8 cellular contexts compared by ENCODE assay signal in the genomic region with DNA sequence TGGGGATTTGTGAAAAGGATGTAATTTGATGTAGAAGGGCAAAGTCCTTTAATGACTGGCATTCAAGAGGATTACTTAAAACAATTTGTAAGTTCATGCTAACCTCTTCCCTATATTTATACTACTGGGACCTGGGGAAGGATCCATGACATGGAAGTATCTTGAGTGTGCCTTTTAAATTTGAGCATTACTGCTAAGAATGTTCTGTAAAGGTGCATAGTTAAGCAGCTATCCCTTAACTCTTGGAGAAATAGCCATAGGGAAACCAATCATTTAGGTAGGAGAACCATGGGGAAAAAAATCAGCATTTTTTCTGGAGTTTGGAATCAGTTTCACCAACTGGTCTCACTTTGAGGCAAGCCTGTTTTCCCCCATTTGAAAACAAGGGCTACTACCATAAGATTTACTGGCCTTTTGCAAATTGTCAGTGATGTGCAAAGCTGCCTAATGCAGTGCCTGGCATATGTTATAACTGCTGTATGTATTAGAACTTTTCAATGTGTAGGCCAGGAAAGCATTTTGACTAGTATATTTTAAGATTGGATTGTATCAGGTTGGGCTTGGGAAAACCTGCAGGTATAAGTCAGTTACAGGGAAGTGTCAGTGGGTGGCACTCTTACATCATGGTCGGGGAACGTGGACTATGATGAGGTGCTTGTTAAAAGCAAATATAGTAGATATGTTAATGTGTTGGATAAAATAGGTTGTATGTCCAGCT.
DNase-seq lines count a peak whose midpoint lies in the region; ATAC-seq and TF ChIP-seq lines count a peak whose summit lies in the region.

No MANE protein-coding gene starts in this region.

- H2AK5ac ChIP-seq in H9 (ENCODE audit: insufficient read length, low read length), result no peak overlapping the region

- H3K56ac ChIP-seq in H9 (ENCODE audit: insufficient read length, low read depth, low read length), result no peak overlapping the region

- H3K36me3 ChIP-seq in colonic mucosa, result no peaks in the 10 kb centered on the region
- peaks cover 0 to 14% (median 4%) of the 10 kb centered on the region in 4 donors for H3K36me3 ChIP-seq in right lobe of liver
- no peaks in the 10 kb centered on the region for H3K36me3 ChIP-seq in transverse colon

- H3K4me1 ChIP-seq in H9 (ENCODE audit: insufficient read depth, low read length), result no peaks in the 10 kb centered on the region
- H3K4me1 ChIP-seq in colonic mucosa, result no peaks in the 10 kb centered on the region
- H3K4me1 ChIP-seq in right lobe of liver, result peaks cover 0 to 38% (median 8%) of the 10 kb centered on the region in 4 donors
- H3K4me1 ChIP-seq in transverse colon, result peaks cover 12 to 34% (median 27%) of the 10 kb centered on the region in 4 donors

- H4K8ac ChIP-seq in H9 (replicated peaks; ENCODE audit: insufficient read length, low read depth, low read length), result no peak overlapping the region

- H3K4me3 ChIP-seq in colonic mucosa, result no peak overlapping the region
- peak overlapping the region in 2 of 3 donors; percentile 75 to 81 for H3K4me3 ChIP-seq in right lobe of liver
- peak overlapping the region in 1 of 4 donors; percentile 57 for H3K4me3 ChIP-seq in transverse colon

- no peak overlapping the region for H3K18ac ChIP-seq in H9 (ENCODE audit: insufficient read length, low read depth, low read length)

- no peak overlapping the region for H3K14ac ChIP-seq in H9 (ENCODE audit: insufficient read depth, low read length)

- TF ChIP-seq CTCF in H9 (conservative IDR thresholded peaks at IDR 0.05) (peak; percentile 78), colonic mucosa (IDR thresholded peaks at IDR 0.05) (peak; percentile 74), right lobe of liver (IDR thresholded peaks at IDR 0.05) (peak; percentile 28 to 63 (median 59)), transverse colon (IDR thresholded peaks at IDR 0.05) (peak; percentile 31 to 70 (median 54))

- H3K27ac Mint-ChIP-seq in H9, result peak overlapping the region; percentile 64 to 86 (median 67); a peak in 6 of 7 replicates
- peak overlapping the region; percentile 23 to 50 for H3K27ac Mint-ChIP-seq in T-cell

- peaks cover 0 to 2% of the 10 kb centered on the region in 2 experiments; a peak in 1 of 5 replicates for H3K9me3 Mint-ChIP-seq in H9
- no peaks in the 10 kb centered on the region for H3K9me3 Mint-ChIP-seq in T-cell

- H3K27me3 Mint-ChIP-seq in H9 (ENCODE audit: low read depth) (no peaks in the 10 kb centered on the region; the same call in 1 of the 2 replicates), T-cell (no peaks in the 10 kb centered on the region)

- H2BK20ac ChIP-seq in H9 (ENCODE audit: low read depth, low read length, poor library complexity, severe bottlenecking), result no peak overlapping the region

- H3K9ac ChIP-seq in H9 (ENCODE audit: extremely low read depth, insufficient read length, low read length), result no peak overlapping the region
- H3K9ac ChIP-seq in colonic mucosa (ENCODE audit: low read depth in 2 of 2, low read length in 2 of 2), result peak overlapping the region in 1 of 2 donors; percentile 97

- ATAC-seq in T-cell (replicated peaks in 1 of 4) (no peak), right lobe of liver (peak; percentile 23 to 44 (median 29))

- H2BK5ac ChIP-seq in H9 (ENCODE audit: insufficient read length, low read length), result no peak overlapping the region

- H4K20me1 ChIP-seq in H9 (ENCODE audit: control insufficient read depth, insufficient read depth, insufficient read length), result no peaks in the 10 kb centered on the region

- WGBS in H9 (ENCODE audit: extremely low coverage, insufficient read length, low lambda C conversion rate), result no CpG with 5 or more reads among the region's 2 CpGs
- 0% methylated on average over 2 of the region's 2 CpGs for WGBS in right lobe of liver (ENCODE audit: insufficient coverage, low coverage, low lambda C conversion rate, missing lambda C conversion rate)
- 0 to 4% methylated on average over 2 of the region's 2 CpGs for WGBS in transverse colon (ENCODE audit: low coverage in 1 of 2), 2 donors

- no peaks in the 10 kb centered on the region for H3K79me1 ChIP-seq in H9 (ENCODE audit: insufficient read depth, low read depth, low read length, poor library complexity, severe bottlenecking)

- no peak overlapping the region for H3K4ac ChIP-seq in H9 (ENCODE audit: low read depth, low read length)

- no peaks in the 10 kb centered on the region for H3K27me3 ChIP-seq in H9 (ENCODE audit: insufficient read depth, low read length)
- no peaks in the 10 kb centered on the region for H3K27me3 ChIP-seq in colonic mucosa
- no peaks in the 10 kb centered on the region for H3K27me3 ChIP-seq in right lobe of liver
- H3K27me3 ChIP-seq in transverse colon, result no peaks in the 10 kb centered on the region

- H3K4me3 Mint-ChIP-seq in H9 (peak overlapping the region; percentile 69 to 85), T-cell (peak overlapping the region; percentile 46 to 93 (median 92))

- peaks cover 16 to 27% of the 10 kb centered on the region in 2 experiments for H3K4me1 Mint-ChIP-seq in H9
- peaks cover 57 to 59% (median 58%) of the 10 kb centered on the region in 3 donors for H3K4me1 Mint-ChIP-seq in T-cell

- H3K9me3 ChIP-seq in H9 (ENCODE audit: control insufficient read depth, low read depth, low read length), result no peaks in the 10 kb centered on the region
- H3K9me3 ChIP-seq in colonic mucosa, result no peaks in the 10 kb centered on the region
- H3K9me3 ChIP-seq in right lobe of liver, result no peaks in the 10 kb centered on the region
- no peaks in the 10 kb centered on the region for H3K9me3 ChIP-seq in transverse colon

- intact Hi-C loops in colonic mucosa (cut with DNase I), result loop anchor here (2.0 kb wide), 1 partner anchor 72 kb away; the partner anchor contains the start of gene PRSS12
- intact Hi-C loops in right lobe of liver (cut with DNase I), result loop anchor here in 1 of 2 donors (10.0 kb wide), 1 partner anchor 74 kb away; the partner anchor contains the start of gene PRSS12
- intact Hi-C loops in transverse colon (cut with DNase I; ENCODE audit: low total_unique reads), result loop anchor here (5.0 kb wide), 1 partner anchor 72 kb away; the partner anchor contains the start of gene PRSS12

- peak overlapping the region; percentile 70 for H3K27ac ChIP-seq in H9 (ENCODE audit: insufficient read length, low read depth, low read length)
- no peak overlapping the region for H3K27ac ChIP-seq in colonic mucosa
- H3K27ac ChIP-seq in right lobe of liver, result peak overlapping the region in 2 of 3 donors; percentile 17 to 42
- peak overlapping the region; percentile 34 to 96 (median 94) for H3K27ac ChIP-seq in transverse colon

- peaks cover 11 to 32% (median 21%) of the 10 kb centered on the region in 3 experiments for H3K36me3 Mint-ChIP-seq in H9 (ENCODE audit: insufficient read depth in 1 of 3, low read depth in 3 of 3)
- peaks cover 22% of the 10 kb centered on the region for H3K36me3 Mint-ChIP-seq in T-cell

- TF ChIP-seq POLR2A in right lobe of liver (IDR thresholded peaks at IDR 0.05) (no peak), transverse colon (IDR thresholded peaks at IDR 0.05) (no peak)

- H2BK12ac ChIP-seq in H9 (ENCODE audit: insufficient read length, low read depth, low read length), result no peak overlapping the region

- no peak overlapping the region for H3T11ph ChIP-seq in H9 (ENCODE audit: low read length)

- no peak overlapping the region for H3K23ac ChIP-seq in H9 (ENCODE audit: insufficient read length, low read depth, low read length)

- POLR2A ChIA-PET in T-cell (lab: Charles Lee), result no interaction called here

- DNase-seq in stimulated activated naive CD4-positive, alpha-beta T cell (lab: John Stamatoyannopoulos, UW), result peak in 4 of 6 experiments; percentile 10 to 42 (median 28)
- DNase-seq in stimulated activated naive CD4-positive, alpha-beta T cell treated with Interleukin-2 at 50 U/mL for 16 hours (lab: John Stamatoyannopoulos, UW), result no peak
- DNase-seq in H9 (peak; percentile 54), MV-4-11 (lab: John Stamatoyannopoulos, UW) (peak; percentile 61), T-cell (peak in 24 of 34 experiments; percentile 4 to 43 (median 25)), colonic mucosa (peak; percentile 68), right lobe of liver (peak in 1 of 3 donors; percentile 49), transverse colon (peak; percentile 69)

- no peak overlapping the region for H2BK120ac ChIP-seq in H9 (ENCODE audit: low read depth, low read length, poor library complexity, severe bottlenecking)

- in situ Hi-C loops in transverse colon (cut with MboI; ENCODE audit: low pct_ligation_motif_present in 1 of 4, low pct_unique_long_range_greater_than_20kb in 1 of 4, low sequenced_read_pairs in 3 of 4), result loop anchor here in 1 of 4 donors (10.0 kb wide), 1 partner anchor 64 kb away; no protein-coding TSS in a partner anchor

- no peak for TF ChIP-seq EP300 in transverse colon (IDR thresholded peaks at IDR 0.05; ENCODE audit: low read depth)

- no peak overlapping the region for H4K5ac ChIP-seq in H9 (ENCODE audit: insufficient read length, low read depth, low read length)

- H3K23me2 ChIP-seq in H9 (ENCODE audit: insufficient read length, low read depth, low read length, poor library complexity, severe bottlenecking), result peaks cover 7% of the 10 kb centered on the region

- H3K4me2 ChIP-seq in H9 (ENCODE audit: insufficient read depth, insufficient read length, low read length), result peak overlapping the region; percentile 11

- no peak overlapping the region for H2BK15ac ChIP-seq in H9 (ENCODE audit: low read depth, low read length)

- peaks cover 5% of the 10 kb centered on the region; the same call in 1 of the 2 replicates for H3K79me2 ChIP-seq in H9 (ENCODE audit: insufficient read depth, low read length)

- CTCF ChIA-PET in T-cell (lab: Charles Lee), result interaction anchor here in 1 of 2 donors (1.0 kb wide), 1 partner anchor 18 kb away, joined by 3 read pairs; no protein-coding TSS in a partner anchor

- H4K91ac ChIP-seq in H9 (ENCODE audit: insufficient read length, low read depth, low read length), result no peak overlapping the region

- H2AFZ ChIP-seq in H9 (ENCODE audit: low read length), result no peak overlapping the region

Comparison
In these comparisons a context has a peak if more than half of its experiments do, and no peak if none do; other contexts are left out.
1. ATAC-seq: peak in right lobe of liver (4 of 4); none in T-cell (0 of 4).
2. Peak in every context shown above with its lines, with median percentiles within 50 percentile points of each other: CTCF ChIP-seq.